In genomic region chr1:150221552-150221951, GRCh38 we compare ENCODE assay signal across 8 cellular contexts.
DNase-seq lines count a peak whose midpoint lies in the region; TF ChIP-seq lines count a peak whose summit lies in the region.
"Had no signal": no experiment of that assay in that cellular context is flagged by ENCODE, and none has a peak within 500 bp of the region (broad histone marks: within the 10 kb centered on the region; RNA-seq: fewer than 3 reads in every experiment).

No MANE protein-coding gene starts in this region.

- H3K9me3 Mint-ChIP-seq in nephron progenitor cell = no peaks in the 10 kb centered on the region

- no peaks in the 10 kb centered on the region for H3K4me1 Mint-ChIP-seq in nephron progenitor cell

- no peaks in the 10 kb centered on the region for H3K27me3 Mint-ChIP-seq in nephron progenitor cell (ENCODE audit: low read depth, poor library complexity)

- no peak overlapping the region for H3K4me3 ChIP-seq in LNCaP clone FGC (ENCODE audit: low read depth, low read length)

- peaks cover 67% of the 10 kb centered on the region for H3K36me3 Mint-ChIP-seq in nephron progenitor cell (ENCODE audit: low read depth)

- no peak overlapping the region for H3K27ac Mint-ChIP-seq in nephron progenitor cell

- DNase-seq in EL = peak; percentile 32
- DNase-seq in LNCaP clone FGC (ENCODE audit: low read depth) = no peak
- DNase-seq in central memory CD4-positive, alpha-beta T cell = peak; percentile 8
- DNase-seq in nephron progenitor cell = no peak
- DNase-seq in GM19238 (ENCODE audit: insufficient read length, low spot score) = no peak
- no peak for DNase-seq in activated CD4-positive, alpha-beta T cell treated with anti-CD3 and anti-CD28 coated beads for 48 hours
- DNase-seq in NCI-H446 treated with DMSO at 0.1 percent for 48 hours (lab: John Stamatoyannopoulos, UW) = no peak
- DNase-seq: activated effector memory CD4-positive, alpha-beta T cell treated with anti-CD3 and anti-CD28 coated beads, Interleukin-2, amount 50 U/mL, for 16 hours had no signal

- TF ChIP-seq CTCF in LNCaP clone FGC (IDR thresholded peaks at IDR 0.05; ENCODE audit: control insufficient read depth, extremely low read depth, insufficient read depth) (peak; percentile 47), nephron progenitor cell (IDR thresholded peaks at IDR 0.05) (peak; percentile 31)

- no peak overlapping the region for H3K4me3 Mint-ChIP-seq in nephron progenitor cell

Comparison
In these comparisons a context has a peak if more than half of its experiments do, and no peak if none do; other contexts are left out.
1. DNase-seq: peak in EL (single experiment) and central memory CD4-positive, alpha-beta T cell (single experiment); none in LNCaP clone FGC (single experiment), nephron progenitor cell (single experiment), GM19238 (single experiment), activated CD4-positive, alpha-beta T cell treated with anti-CD3 and anti-CD28 coated beads for 48 hours (single experiment) and NCI-H446 treated with DMSO at 0.1 percent for 48 hours (single experiment).